In the genomic region with DNA sequence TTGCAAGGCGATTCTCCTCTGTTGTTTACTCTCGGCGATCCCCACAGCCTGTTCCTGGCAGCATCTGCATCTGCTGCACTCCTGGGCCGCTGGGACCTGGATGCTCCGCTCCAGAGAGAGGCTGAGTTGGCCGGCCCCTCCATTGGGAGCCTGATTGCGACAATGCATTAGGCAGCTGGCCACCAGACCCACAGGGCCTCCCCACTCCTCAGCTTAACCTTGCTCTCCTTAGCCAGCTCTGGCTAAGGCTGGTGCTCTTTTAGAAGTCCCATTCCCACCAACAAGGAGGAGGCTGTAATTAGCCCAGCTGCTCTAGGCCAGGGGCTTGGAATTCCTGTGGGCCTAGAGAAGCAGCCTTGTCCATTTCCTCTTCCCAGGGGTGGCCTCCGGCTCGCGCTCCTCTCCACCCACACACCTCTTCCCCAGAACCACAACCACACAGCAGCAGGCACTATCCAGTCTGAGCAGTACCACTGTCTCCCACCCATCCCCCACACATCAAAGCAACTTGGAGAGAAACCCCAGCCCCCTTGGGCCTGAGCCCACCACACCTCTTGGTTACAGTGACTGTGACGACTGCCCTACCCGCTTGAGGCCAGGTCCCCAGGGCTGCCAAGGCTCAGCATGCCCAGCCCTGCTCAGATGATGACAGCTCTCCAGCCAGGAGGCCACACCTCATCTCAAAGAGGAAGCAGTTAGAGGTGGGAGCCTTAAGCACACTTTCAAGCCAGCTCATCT, we compare ENCODE assay signal across 8 cellular contexts.
DNase-seq lines count a peak whose midpoint lies in the region; ATAC-seq and TF ChIP-seq lines count a peak whose summit lies in the region.

No MANE protein-coding gene starts in this region.

- H3K9me3 ChIP-seq in esophagus (ENCODE audit: control insufficient read depth in 2 of 2, insufficient read depth in 1 of 2, low read depth in 1 of 2, low read length in 1 of 2) = no peaks in the 10 kb centered on the region

- H3K27ac ChIP-seq in esophagus (ENCODE audit: low read depth in 2 of 2, low read length in 1 of 2) (peak overlapping the region; percentile 73 to 86), skin epidermis (peak overlapping the region in 14 of 21 experiments; percentile 4 to 77 (median 36))

- WGBS in esophagus, 2 donors = 43 to 55% methylated on average over 12 of the region's 12 CpGs

- no peaks in the 10 kb centered on the region for H3K36me3 Mint-ChIP-seq in Calu3 (ENCODE audit: insufficient read depth, unreplicated experiment)

- CTCF ChIA-PET in Calu3 (lab: Charles Lee) = no interaction called here

- BruUV-seq in Calu3 (replicated peaks; lab: Mats Ljungman, UMichigan) = no TSS peak

- no peaks in the 10 kb centered on the region for H3K9me3 Mint-ChIP-seq in Calu3 (ENCODE audit: low read depth, unreplicated experiment)

- no peak for TF ChIP-seq CTCF in Calu3 (IDR thresholded peaks at IDR 0.05; ENCODE audit: unreplicated experiment)

- no peak overlapping the region for H3K4me3 Mint-ChIP-seq in Calu3 (ENCODE audit: low read depth, unreplicated experiment)

- H3K36me3 ChIP-seq in esophagus (ENCODE audit: control insufficient read depth in 2 of 2, insufficient read depth in 2 of 2, low read length in 1 of 2) = no peaks in the 10 kb centered on the region

- H3K27ac Mint-ChIP-seq in Calu3 (ENCODE audit: unreplicated experiment) = no peak overlapping the region

- ATAC-seq in GM19023 (IDR thresholded peaks at IDR 0.05; ENCODE audit: unreplicated experiment) (peak; percentile 60), HG02970 (IDR thresholded peaks at IDR 0.05; ENCODE audit: low FRiP score, unreplicated experiment) (no peak)

- H3K27me3 ChIP-seq in esophagus (ENCODE audit: control insufficient read depth in 1 of 2, insufficient read depth in 2 of 2, low read length in 2 of 2) = no peaks in the 10 kb centered on the region

- H3K4me3 ChIP-seq in esophagus (ENCODE audit: low read depth in 1 of 2, low read length in 2 of 2) (no peak overlapping the region), skin epidermis (no peak overlapping the region)

- peak; percentile 60 for DNase-seq in NCI-H2171 (lab: John Stamatoyannopoulos, UW)
- no peak for DNase-seq in SW 1271 (lab: John Stamatoyannopoulos, UW)
- no peak for DNase-seq in Calu3
- DNase-seq in posterior vena cava (ENCODE audit: low spot score) = no peak

- peaks cover 0 to 38% of the 10 kb centered on the region in 2 donors for H3K4me1 ChIP-seq in esophagus (ENCODE audit: control insufficient read depth in 2 of 2, insufficient read depth in 2 of 2, low read length in 1 of 2)

- peaks cover 26% of the 10 kb centered on the region for H3K27me3 Mint-ChIP-seq in Calu3 (ENCODE audit: unreplicated experiment)

- peaks cover 18% of the 10 kb centered on the region for H3K4me1 Mint-ChIP-seq in Calu3 (ENCODE audit: low read depth, unreplicated experiment)

- intact Hi-C loops in Calu3 (cut with micrococcal nuclease; ENCODE audit: unreplicated experiment) = no loop called here
- intact Hi-C loops in posterior vena cava (cut with DNase I) = loop anchor here in 1 of 2 donors (10.0 kb wide), 1 partner anchor 1056 kb away; no protein-coding TSS in a partner anchor
